28 cellular contexts compared by ENCODE assay signal in the genomic region with DNA sequence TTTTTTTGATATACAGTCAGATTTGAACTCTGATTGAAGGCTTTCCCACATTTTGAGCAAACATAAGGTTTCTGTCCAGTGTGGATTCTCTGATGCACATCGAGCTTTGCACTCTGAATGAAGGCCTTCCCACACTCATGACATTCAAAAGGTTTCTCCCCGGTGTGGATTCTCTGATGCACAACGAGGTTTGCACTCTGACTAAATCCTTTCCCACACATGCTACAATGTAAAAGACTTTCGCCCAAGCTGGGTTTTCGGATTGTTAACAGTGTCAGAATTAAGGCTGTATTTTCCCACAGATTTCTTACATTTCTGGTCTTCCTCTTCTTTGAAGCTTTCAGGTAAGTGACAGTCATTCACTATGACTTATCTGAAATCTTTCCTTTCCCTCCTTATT.
"Had no signal": no experiment of that assay in that cellular context is flagged by ENCODE, and none has a peak within 500 bp of the region (broad histone marks: within the 10 kb centered on the region; RNA-seq: fewer than 3 reads in every experiment).

No MANE protein-coding gene starts in this region.

- H3K36me3 ChIP-seq: colonic mucosa, esophagus squamous epithelium, gastroesophageal sphincter had no signal

- FAIRE-seq: endometrium, endothelial cell of umbilical vein, frontal cortex had no signal

- H3K9me3 ChIP-seq: colonic mucosa, esophagus muscularis mucosa, esophagus squamous epithelium, gastrocnemius medialis, gastroesophageal sphincter, heart left ventricle, heart right ventricle had no signal

- H3K27ac Mint-ChIP-seq: dendritic cell treated with granulocyte-macrophage colony-stimulating factor and Interleukin-4, amounts not matched to agents 40 ng/mL and 50 ng/mL, for 4 days; effector memory CD8-positive, alpha-beta T cell; endodermal cell had no signal

- H3K27ac ChIP-seq: colonic mucosa, coronary artery, dorsolateral prefrontal cortex, epithelial cell of prostate, esophagus muscularis mucosa, esophagus squamous epithelium, foreskin keratinocyte, gastroesophageal sphincter, heart left ventricle, heart right ventricle, hepatocyte had no signal

- H3K4me1 ChIP-seq: colonic mucosa, foreskin keratinocyte, heart left ventricle, heart right ventricle had no signal

- H2AFZ ChIP-seq: hepatocyte had no signal

- H3K9me3 Mint-ChIP-seq: dendritic cell treated with granulocyte-macrophage colony-stimulating factor and Interleukin-4, amounts not matched to agents 40 ng/mL and 50 ng/mL, for 4 days; effector memory CD8-positive, alpha-beta T cell had no signal

- H3K4me3 Mint-ChIP-seq: dendritic cell treated with granulocyte-macrophage colony-stimulating factor and Interleukin-4, amounts not matched to agents 40 ng/mL and 50 ng/mL, for 4 days; effector memory CD8-positive, alpha-beta T cell; endodermal cell had no signal

- H3K27me3 Mint-ChIP-seq: dendritic cell treated with granulocyte-macrophage colony-stimulating factor and Interleukin-4, amounts not matched to agents 40 ng/mL and 50 ng/mL, for 4 days; effector memory CD8-positive, alpha-beta T cell had no signal

- H3K27me3 ChIP-seq: colonic mucosa, dorsolateral prefrontal cortex, esophagus muscularis mucosa, esophagus squamous epithelium, foreskin keratinocyte, gastrocnemius medialis, gastroesophageal sphincter, heart left ventricle, heart right ventricle, hepatocyte had no signal

- DNase-seq: colonic mucosa; cortex of kidney; dermis blood vessel endothelial cell; dorsolateral prefrontal cortex; effector CD4-positive, alpha-beta T cell; effector CD8-positive, alpha-beta T cell; effector memory CD4-positive, alpha-beta T cell; effector memory CD8-positive, alpha-beta T cell; endodermal cell; erythroblast; esophagus squamous epithelium; foreskin fibroblast; foreskin keratinocyte; foreskin melanocyte; gastrocnemius medialis; glutamatergic neuron; head of caudate nucleus; heart left ventricle; heart right ventricle had no signal

- H3K4me3 ChIP-seq: colonic mucosa, coronary artery, dorsolateral prefrontal cortex, esophagus muscularis mucosa, esophagus squamous epithelium, gastrocnemius medialis, gastroesophageal sphincter, heart left ventricle, heart right ventricle, hepatocyte had no signal

- H3K4me2 ChIP-seq: hepatocyte had no signal

- ATAC-seq: effector memory CD8-positive, alpha-beta T cell; foreskin keratinocyte; gastrocnemius medialis; gastroesophageal sphincter; heart left ventricle; heart right ventricle had no signal

- H3K4me1 Mint-ChIP-seq: endodermal cell had no signal
